ENCODE assay signal across 7 cellular contexts in genomic region chr17:64964796-64965195, GRCh38. TPM values are rescaled to one million over a fixed set of nuclear protein-coding genes. Genes with fewer than 3 reads are reported as not detected.
DNase-seq lines count a peak whose midpoint lies in the region; ATAC-seq and TF ChIP-seq lines count a peak whose summit lies in the region.

No MANE protein-coding gene starts in this region.

- H3K27me3 ChIP-seq in DOHH2 (ENCODE audit: control insufficient read depth, low read length) = no peaks in the 10 kb centered on the region

- H3K9me2 ChIP-seq in DOHH2 (replicated peaks; ENCODE audit: control insufficient read depth, low read length) = no peaks in the 10 kb centered on the region

- peaks cover 95% of the 10 kb centered on the region for H3K4me1 ChIP-seq in DOHH2 (ENCODE audit: control insufficient read depth, low read length)

- H3K9me3 Mint-ChIP-seq in neural crest cell = no peaks in the 10 kb centered on the region
- no peaks in the 10 kb centered on the region for H3K9me3 Mint-ChIP-seq in activated CD8-positive, alpha-beta memory T cell treated with anti-CD3 and anti-CD28 coated beads, Interleukin-2, amount 10 ng/mL, durations not matched to agents 7 days and 5 days (ENCODE audit: low read depth)

- peak overlapping the region; percentile 94 for H3K27ac ChIP-seq in DOHH2 (ENCODE audit: low read depth, low read length)
- H3K27ac ChIP-seq in KOPT-K1 (ENCODE audit: low read depth, low read length, poor library complexity, severe bottlenecking) = peak overlapping the region; percentile 85

- H3K4me2 ChIP-seq in DOHH2 (ENCODE audit: low read length) = peak overlapping the region; percentile 94

- DNase-seq in astrocyte of the hippocampus (ENCODE audit: low read depth, low spot score) (peak; percentile 83), neural crest cell (ENCODE audit: low read depth, low spot score) (no peak), inferior parietal cortex (ENCODE audit: extremely low spot score) (no peak)
- no peak for DNase-seq in activated CD8-positive, alpha-beta memory T cell treated with anti-CD3 and anti-CD28 coated beads, Interleukin-2, amount 10 ng/mL, durations not matched to agents 7 days and 5 days
- no peak for DNase-seq in NK-92 treated with Interleukin-12 subunit alpha and Interleukin-12 subunit beta, amount 100 ng/mL, for 24 hours (lab: John Stamatoyannopoulos, UW)

- H3K36me3 Mint-ChIP-seq in neural crest cell (ENCODE audit: low read depth) = no peaks in the 10 kb centered on the region
- no peaks in the 10 kb centered on the region for H3K36me3 Mint-ChIP-seq in activated CD8-positive, alpha-beta memory T cell treated with anti-CD3 and anti-CD28 coated beads, Interleukin-2, amount 10 ng/mL, durations not matched to agents 7 days and 5 days

- H3K36me3 ChIP-seq in DOHH2 (ENCODE audit: control insufficient read depth, low read length) (peaks cover 30% of the 10 kb centered on the region), KOPT-K1 (ENCODE audit: insufficient read depth, low read length) (no peaks in the 10 kb centered on the region)

- H4K20me1 ChIP-seq in DOHH2 (ENCODE audit: control insufficient read depth, insufficient read depth, low read depth, low read length) = no peaks in the 10 kb centered on the region

- TF ChIP-seq CTCF in DOHH2 (IDR thresholded peaks at IDR 0.05; ENCODE audit: low read depth, low read length, poor library complexity, severe bottlenecking) (no peak), neural crest cell (conservative IDR thresholded peaks at IDR 0.05) (no peak)

- H3K79me2 ChIP-seq in DOHH2 (ENCODE audit: control insufficient read depth, low read length) = peaks cover 67% of the 10 kb centered on the region

- peaks cover 61% of the 10 kb centered on the region for H3F3A ChIP-seq in DOHH2 (ENCODE audit: control insufficient read depth, insufficient read depth)

- H3K9me3 ChIP-seq in DOHH2 (ENCODE audit: control insufficient read depth, insufficient read depth, low read length) = no peaks in the 10 kb centered on the region
- no peaks in the 10 kb centered on the region for H3K9me3 ChIP-seq in KOPT-K1 (ENCODE audit: insufficient read depth, low read length, poor library complexity, severe bottlenecking)

- peak overlapping the region; percentile 36 for H3K4me3 Mint-ChIP-seq in neural crest cell
- H3K4me3 Mint-ChIP-seq in activated CD8-positive, alpha-beta memory T cell treated with anti-CD3 and anti-CD28 coated beads, Interleukin-2, amount 10 ng/mL, durations not matched to agents 7 days and 5 days = no peak overlapping the region

- peaks cover 23% of the 10 kb centered on the region for H3K4me1 Mint-ChIP-seq in neural crest cell
- H3K4me1 Mint-ChIP-seq in activated CD8-positive, alpha-beta memory T cell treated with anti-CD3 and anti-CD28 coated beads, Interleukin-2, amount 10 ng/mL, durations not matched to agents 7 days and 5 days = peaks cover 62% of the 10 kb centered on the region

- CTCF ChIA-PET in activated CD8-positive, alpha-beta memory T cell treated with anti-CD3 and anti-CD28 coated beads, Interleukin-2, amount 10 ng/mL, durations not matched to agents 7 days and 5 days (lab: Charles Lee) = interaction anchor here (0.8 to 1.9 kb wide), 5 partner anchors 10 to 135 kb away, joined by 3 to 10 read pairs (median 3); no protein-coding TSS in a partner anchor

- peaks cover 7% of the 10 kb centered on the region for H3K27me3 Mint-ChIP-seq in neural crest cell (ENCODE audit: low read depth)
- no peaks in the 10 kb centered on the region for H3K27me3 Mint-ChIP-seq in activated CD8-positive, alpha-beta memory T cell treated with anti-CD3 and anti-CD28 coated beads, Interleukin-2, amount 10 ng/mL, durations not matched to agents 7 days and 5 days

- H3K27ac Mint-ChIP-seq in neural crest cell (ENCODE audit: unreplicated experiment) = no peak overlapping the region
- H3K27ac Mint-ChIP-seq in activated CD8-positive, alpha-beta memory T cell treated with anti-CD3 and anti-CD28 coated beads, Interleukin-2, amount 10 ng/mL, durations not matched to agents 7 days and 5 days = no peak overlapping the region

- ATAC-seq in activated CD8-positive, alpha-beta memory T cell treated with anti-CD3 and anti-CD28 coated beads, Interleukin-2, amount 10 ng/mL, durations not matched to agents 7 days and 5 days = no peak

- H3K4me3 ChIP-seq in DOHH2 (ENCODE audit: low read length) = peak overlapping the region; percentile 83

RNA-seq across cellular contexts. Expression of gene LRRC37A3, which starts 45.5 kb away (rescaled TPM):
- total RNA-seq in neural crest cell = 21.2 and 22.8 TPM in 2 replicates
- total RNA-seq in activated CD8-positive, alpha-beta memory T cell treated with anti-CD3 and anti-CD28 coated beads, Interleukin-2, amount 10 ng/mL, durations not matched to agents 7 days and 5 days = 10 to 100 TPM; 12.6 to 22.5 TPM
